In genomic region chr10:77168161-77168560, GRCh38 we compare ENCODE assay signal across 26 cellular contexts.
"Had no signal": no experiment of that assay in that cellular context is flagged by ENCODE, and none has a peak within 500 bp of the region (broad histone marks: within the 10 kb centered on the region; RNA-seq: fewer than 3 reads in every experiment).

No MANE protein-coding gene starts in this region.

- H3K27ac Mint-ChIP-seq: activated CD4-positive, alpha-beta T cell treated with anti-CD3 and anti-CD28 coated beads, Interleukin-2, amount 10 ng/mL, durations not matched to agents 24 days and 14 days; activated CD8-positive, alpha-beta T cell treated with anti-CD3 and anti-CD28 coated beads for 36 hours; activated naive CD8-positive, alpha-beta T cell treated with anti-CD3 and anti-CD28 coated beads, Interleukin-2, amount 50 U/mL, for 24 hours; activated T-helper 2 cell treated with anti-CD3 and anti-CD28 coated beads, Interferon-gamma antibody, Interleukin-2, Interleukin-4, amounts not matched to agents 10 μg/mL and 5 μg/mL and 100 μg/mL, durations not matched to agents 14 hours and 24 hours and 36 hours; brain; immature natural killer cell; memory B cell; naive thymus-derived CD4-positive, alpha-beta T cell had no signal

- H3K27ac ChIP-seq: heart right ventricle, ovary, psoas muscle, right lobe of liver, stomach had no signal

- H3K4me2 ChIP-seq: smooth muscle cell had no signal

- H3K9me3 Mint-ChIP-seq: activated CD4-positive, alpha-beta T cell treated with anti-CD3 and anti-CD28 coated beads, Interleukin-2, amount 10 ng/mL, durations not matched to agents 24 days and 14 days; activated CD8-positive, alpha-beta T cell treated with anti-CD3 and anti-CD28 coated beads for 36 hours; activated naive CD8-positive, alpha-beta T cell treated with anti-CD3 and anti-CD28 coated beads, Interleukin-2, amount 50 U/mL, for 24 hours; activated T-helper 2 cell treated with anti-CD3 and anti-CD28 coated beads, Interferon-gamma antibody, Interleukin-2, Interleukin-4, amounts not matched to agents 10 μg/mL and 5 μg/mL and 100 μg/mL, durations not matched to agents 14 hours and 24 hours and 36 hours; brain; central memory CD8-positive, alpha-beta T cell; immature natural killer cell; memory B cell; naive thymus-derived CD4-positive, alpha-beta T cell had no signal

- H3K4me3 ChIP-seq: esophagus muscularis mucosa, heart right ventricle, ovary, psoas muscle, right lobe of liver, smooth muscle cell, stomach had no signal

- FAIRE-seq: endometrium had no signal

- H3K36me3 Mint-ChIP-seq: brain; immature natural killer cell; memory B cell; naive thymus-derived CD4-positive, alpha-beta T cell had no signal

- DNase-seq: activated CD4-positive, alpha-beta T cell treated with anti-CD3 and anti-CD28 coated beads, Interleukin-2, amount 10 ng/mL, durations not matched to agents 24 days and 14 days; activated CD8-positive, alpha-beta T cell treated with anti-CD3 and anti-CD28 coated beads for 36 hours; activated naive CD4-positive, alpha-beta T cell treated with Interleukin-2 at 50 U/mL for 16 hours; activated naive CD8-positive, alpha-beta T cell treated with anti-CD3 and anti-CD28 coated beads, Interleukin-2, amount 50 U/mL, for 24 hours; activated T-cell treated with anti-CD3 and anti-CD28 coated beads, Interleukin-2, amount 50 U/mL, for 1 hour; anterior cingulate cortex; cortex of kidney; heart right ventricle; immature natural killer cell; kidney glomerular epithelial cell; left ventricle myocardium superior; naive thymus-derived CD4-positive, alpha-beta T cell; ovary; psoas muscle; right lobe of liver; stimulated activated CD4-positive, alpha-beta T cell treated with anti-CD3 and anti-CD28 coated beads, Interleukin-4, amount 100 ng/mL, for 1 hour; stomach; T1000; trophoblast cell had no signal

- H3K4me3 Mint-ChIP-seq: activated CD4-positive, alpha-beta T cell treated with anti-CD3 and anti-CD28 coated beads, Interleukin-2, amount 10 ng/mL, durations not matched to agents 24 days and 14 days; activated CD8-positive, alpha-beta T cell treated with anti-CD3 and anti-CD28 coated beads for 36 hours; activated naive CD8-positive, alpha-beta T cell treated with anti-CD3 and anti-CD28 coated beads, Interleukin-2, amount 50 U/mL, for 24 hours; brain; central memory CD8-positive, alpha-beta T cell; immature natural killer cell; memory B cell; naive thymus-derived CD4-positive, alpha-beta T cell had no signal

- H3K27me3 ChIP-seq: esophagus muscularis mucosa, ovary, right lobe of liver had no signal

- H3K36me3 ChIP-seq: esophagus muscularis mucosa, heart right ventricle, ovary, right lobe of liver, stomach had no signal

- H3K9me3 ChIP-seq: esophagus muscularis mucosa, heart right ventricle, ovary, psoas muscle, right lobe of liver, stomach had no signal

- H3K4me1 ChIP-seq: right lobe of liver had no signal
